2 cellular contexts compared by ENCODE assay signal in genomic region chr11:108934696-108935095, GRCh38.
TF ChIP-seq lines count a peak whose summit lies in the region.

No MANE protein-coding gene starts in this region.

TF ChIP-seq in IMR-90, 13 proteins besides CTCF, POLR2A, EP300 and RAD21 (continued from another document):
- TF ChIP-seq BHLHE40 (IDR thresholded peaks at IDR 0.05; ENCODE audit: low read depth, low read length): no peak

TF ChIP-seq in SK-N-SH, 30 proteins besides CTCF, POLR2A, EP300 and RAD21 (continued from another document):
- no peak for TF ChIP-seq REST (IDR thresholded peaks at IDR 0.05; ENCODE audit: low read depth, low read length)
